In the genomic region with DNA sequence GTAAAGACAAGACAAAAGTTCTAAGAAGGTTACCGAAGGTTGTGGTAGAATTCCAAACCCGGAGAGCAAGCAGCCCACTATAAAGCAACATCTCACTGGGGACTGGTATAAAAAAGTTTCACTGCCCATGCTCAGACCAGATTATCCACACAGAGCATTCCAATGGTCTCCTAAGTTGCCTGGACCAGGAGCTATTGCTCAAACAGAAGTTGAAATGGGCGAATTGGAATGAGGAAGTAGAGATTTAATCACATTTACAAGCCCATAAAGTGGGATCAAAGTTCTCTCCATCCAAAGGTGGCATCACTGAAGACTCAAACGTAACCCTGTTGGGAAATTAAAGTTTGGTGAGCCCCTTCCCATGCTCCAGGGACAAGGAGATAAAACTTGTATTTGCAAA, we compare ENCODE assay signal across 1 cellular context.
TF ChIP-seq lines count a peak whose summit lies in the region.

No MANE protein-coding gene starts in this region.

TF ChIP-seq in A549, 52 proteins besides CTCF, POLR2A, EP300 and RAD21:
- TF ChIP-seq MAX (IDR thresholded peaks at IDR 0.05) (no peak), CEBPB (IDR thresholded peaks at IDR 0.05) (peak; percentile 59 to 82; a peak in 3 of 4 replicates), POLR2AphosphoS2 (conservative IDR thresholded peaks at IDR 0.05; ENCODE audit: low read length) (no peak), HES2 (IDR thresholded peaks at IDR 0.05) (peak; percentile 46; the same call in 1 of the 2 replicates), RARB (CRISPR knock-in tag; IDR thresholded peaks at IDR 0.05) (no peak), MYC (IDR thresholded peaks at IDR 0.05; ENCODE audit: borderline replicate concordance, low read length) (no peak), ZNF302 (CRISPR knock-in tag; IDR thresholded peaks at IDR 0.05) (no peak), GATA3 (IDR thresholded peaks at IDR 0.05; ENCODE audit: borderline replicate concordance) (peak; percentile 87), HOXB13 (CRISPR knock-in tag; IDR thresholded peaks at IDR 0.05; ENCODE audit: low read depth) (0 out of 2 replicates have a peak, but pooled peaks have one; percentile 34), EHMT2 (IDR thresholded peaks at IDR 0.05; ENCODE audit: low read depth) (no peak)
- TF ChIP-seq, protein P1, sequence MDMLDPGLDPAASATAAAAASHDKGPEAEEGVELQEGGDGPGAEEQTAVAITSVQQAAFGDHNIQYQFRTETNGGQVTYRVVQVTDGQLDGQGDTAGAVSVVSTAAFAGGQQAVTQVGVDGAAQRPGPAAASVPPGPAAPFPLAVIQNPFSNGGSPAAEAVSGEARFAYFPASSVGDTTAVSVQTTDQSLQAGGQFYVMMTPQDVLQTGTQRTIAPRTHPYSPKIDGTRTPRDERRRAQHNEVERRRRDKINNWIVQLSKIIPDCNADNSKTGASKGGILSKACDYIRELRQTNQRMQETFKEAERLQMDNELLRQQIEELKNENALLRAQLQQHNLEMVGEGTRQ (IDR thresholded peaks at IDR 0.05), result no peak
